21 cellular contexts compared by ENCODE assay signal in genomic region chr2:6312377-6312776, GRCh38.
"Had no signal": no experiment of that assay in that cellular context is flagged by ENCODE, and none has a peak within 500 bp of the region (broad histone marks: within the 10 kb centered on the region; RNA-seq: fewer than 3 reads in every experiment).

No MANE protein-coding gene starts in this region.

- H3K36me3 Mint-ChIP-seq: mesothelial cell of epicardium, natural killer cell had no signal

- H3K4me3 ChIP-seq: dorsolateral prefrontal cortex, heart right ventricle, left ventricle myocardium inferior, lower lobe of right lung, prostate gland, right lobe of liver, tibial artery, upper lobe of left lung, uterus had no signal

- DNase-seq: cortex of kidney; dorsolateral prefrontal cortex; effector CD8-positive, alpha-beta T cell; heart right ventricle; hypothalamus; left ventricle myocardium inferior; lower lobe of right lung; natural killer cell; right lobe of liver; stimulated activated CD4-positive, alpha-beta T cell treated with anti-CD3 and anti-CD28 coated beads, Interleukin-15, amount 100 ng/mL, for 24 hours; stimulated activated CD4-positive, alpha-beta T cell treated with anti-CD3 and anti-CD28 coated beads, Interleukin-1b, Interleukin-23, amount 100 ng/mL, for 48 hours; stimulated activated CD4-positive, alpha-beta T cell treated with anti-CD3 and anti-CD28 coated beads, Interleukin-4, amount 100 ng/mL, for 24 hours; tibial artery; upper lobe of left lung; uterus had no signal

- H3K79me2 ChIP-seq: parathyroid adenoma had no signal

- H3K27me3 ChIP-seq: right lobe of liver, upper lobe of left lung, uterus had no signal

- H3K4me1 Mint-ChIP-seq: natural killer cell had no signal

- H3K4me1 ChIP-seq: left ventricle myocardium inferior, lower lobe of right lung, parathyroid adenoma, prostate gland, right lobe of liver, tibial artery, upper lobe of left lung, uterus had no signal

- H3K36me3 ChIP-seq: heart right ventricle, left ventricle myocardium inferior, lower lobe of right lung, prostate gland, right lobe of liver, tibial artery, upper lobe of left lung, uterus had no signal

- H3K27me3 Mint-ChIP-seq: memory B cell; stimulated activated memory B cell treated with anti-CD40 and anti-IgM and Interleukin-4, amounts not matched to agents 10 μg/mL and 1 μg/mL and 100 μg/mL, for 72 hours had no signal

- H3K9ac ChIP-seq: parathyroid adenoma had no signal

- H3K27ac Mint-ChIP-seq: memory B cell; mesothelial cell of epicardium; natural killer cell; stimulated activated memory B cell treated with anti-CD40 and anti-IgM and Interleukin-4, amounts not matched to agents 10 μg/mL and 1 μg/mL and 100 μg/mL, for 72 hours; stimulated activated naive CD8-positive, alpha-beta T cell treated with anti-CD3 and anti-CD28 coated beads, Interleukin-15, Interleukin-2, amounts not matched to agents 100 ng/mL and 50 ng/mL, for 24 hours had no signal

- H3K9me3 Mint-ChIP-seq: memory B cell; mesothelial cell of epicardium; natural killer cell; stimulated activated naive CD8-positive, alpha-beta T cell treated with anti-CD3 and anti-CD28 coated beads, Interleukin-15, Interleukin-2, amounts not matched to agents 100 ng/mL and 50 ng/mL, for 24 hours had no signal

- H3K4me3 Mint-ChIP-seq: memory B cell; mesothelial cell of epicardium; natural killer cell; stimulated activated memory B cell treated with anti-CD40 and anti-IgM and Interleukin-4, amounts not matched to agents 10 μg/mL and 1 μg/mL and 100 μg/mL, for 72 hours; stimulated activated naive CD8-positive, alpha-beta T cell treated with anti-CD3 and anti-CD28 coated beads, Interleukin-15, Interleukin-2, amounts not matched to agents 100 ng/mL and 50 ng/mL, for 24 hours had no signal

- H2AFZ ChIP-seq: parathyroid adenoma had no signal

- H3K27ac ChIP-seq: dorsolateral prefrontal cortex, heart right ventricle, left ventricle myocardium inferior, lower lobe of right lung, parathyroid adenoma, prostate gland, right lobe of liver, tibial artery, upper lobe of left lung, uterus had no signal

- ATAC-seq: heart right ventricle; lower lobe of right lung; natural killer cell; right lobe of liver; stimulated activated memory B cell treated with anti-CD40 and anti-IgM and Interleukin-4, amounts not matched to agents 10 μg/mL and 1 μg/mL and 100 μg/mL, for 72 hours had no signal

- H3K9me3 ChIP-seq: heart right ventricle, lower lobe of right lung, prostate gland, right lobe of liver, tibial artery, upper lobe of left lung, uterus had no signal
